Comparison of ENCODE assay signal across 24 cellular contexts in the genomic region with DNA sequence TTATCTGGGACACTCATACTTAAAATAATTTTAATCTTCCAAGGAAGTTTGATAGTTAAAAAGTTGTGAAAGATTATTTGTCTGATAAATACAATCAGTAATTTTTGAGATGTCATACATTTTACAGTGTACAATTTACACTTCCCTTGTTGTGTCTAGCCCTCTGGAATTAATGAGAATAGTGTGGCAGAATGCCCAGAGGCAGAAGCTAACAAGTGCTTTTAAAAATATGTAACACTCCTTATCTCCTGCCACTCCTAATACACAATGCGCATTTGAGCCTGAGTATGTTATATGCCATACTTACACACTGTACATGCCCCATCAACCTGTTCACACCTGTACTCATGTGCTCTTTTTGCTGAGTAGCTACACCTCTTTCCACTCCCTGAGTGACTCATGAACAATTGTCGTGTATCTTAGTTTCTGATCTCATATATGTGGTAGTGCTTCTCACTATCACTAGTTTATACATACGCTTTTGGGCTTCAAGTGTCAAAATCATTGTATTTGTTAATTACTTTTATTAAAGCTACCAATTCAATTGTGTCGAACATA.
A peak's percentile ranks its signal among the peaks of the same experiment; 100 is the strongest.
DNase-seq lines count a peak whose midpoint lies in the region; ATAC-seq and TF ChIP-seq lines count a peak whose summit lies in the region.
"Had no signal": no experiment of that assay in that cellular context is flagged by ENCODE, and none has a peak within 500 bp of the region (broad histone marks: within the 10 kb centered on the region; RNA-seq: fewer than 3 reads in every experiment).

No MANE protein-coding gene starts in this region.

- no peak overlapping the region for H3K4me2 ChIP-seq in PC-3 (ENCODE audit: low read length)

- H3K4me1 ChIP-seq in PC-3 (ENCODE audit: insufficient read depth, low read length) (peaks cover 5% of the 10 kb centered on the region), BE2C (no peaks in the 10 kb centered on the region)
- H3K4me1 ChIP-seq: pancreas, thyroid gland had no signal

- H3K4me3 ChIP-seq in PC-3 (ENCODE audit: low read length) (no peak overlapping the region), retinal pigment epithelial cell (ENCODE audit: low read length) (no peak overlapping the region), BE2C (ENCODE audit: low read depth, low read length) (no peak overlapping the region)
- H3K4me3 ChIP-seq: pancreas, thyroid gland had no signal

- no peak overlapping the region for H2AFZ ChIP-seq in PC-3 (ENCODE audit: low read length)

- H3K4me3 Mint-ChIP-seq in activated CD4-positive, alpha-beta T cell treated with anti-CD3 and anti-CD28 coated beads, Interleukin-2, amount 10 ng/mL, durations not matched to agents 7 days and 5 days: no peak overlapping the region
- H3K4me3 Mint-ChIP-seq: activated CD8-positive, alpha-beta memory T cell treated with anti-CD3 and anti-CD28 coated beads, Interleukin-2, amount 10 ng/mL, durations not matched to agents 7 days and 5 days; nephron; T-helper 1 cell treated with Interleukin-12 subunit alpha and Interleukin-12 subunit beta and Interleukin-4 antibody, amounts not matched to agents 30 μg/mL and 1 μg/mL, for 36 hours had no signal

- H3K9me3 ChIP-seq in PC-3 (ENCODE audit: low read length) (no peaks in the 10 kb centered on the region), BE2C (no peaks in the 10 kb centered on the region)
- H3K9me3 ChIP-seq: pancreas, thyroid gland had no signal

- H3K9ac ChIP-seq in PC-3 (ENCODE audit: low read length): no peak overlapping the region

- no peak overlapping the region for H3K27ac ChIP-seq in PC-3 (ENCODE audit: low read length)
- H3K27ac ChIP-seq: pancreas, thyroid gland had no signal

- no peak overlapping the region for H3K27ac Mint-ChIP-seq in activated CD4-positive, alpha-beta T cell treated with anti-CD3 and anti-CD28 coated beads, Interleukin-2, amount 10 ng/mL, durations not matched to agents 7 days and 5 days
- H3K27ac Mint-ChIP-seq: activated CD8-positive, alpha-beta memory T cell treated with anti-CD3 and anti-CD28 coated beads, Interleukin-2, amount 10 ng/mL, durations not matched to agents 7 days and 5 days; nephron; T-helper 1 cell treated with Interleukin-12 subunit alpha and Interleukin-12 subunit beta and Interleukin-4 antibody, amounts not matched to agents 30 μg/mL and 1 μg/mL, for 36 hours had no signal

- CTCF ChIA-PET in PC-3 (lab: Charles Lee): interaction anchor here (0.7 kb wide), 1 partner anchor 199 kb away, joined by 3 read pairs; no protein-coding TSS in a partner anchor
- CTCF ChIA-PET in activated CD4-positive, alpha-beta T cell treated with anti-CD3 and anti-CD28 coated beads, Interleukin-2, amount 10 ng/mL, durations not matched to agents 7 days and 5 days (lab: Charles Lee): no interaction called here

- no peaks in the 10 kb centered on the region for H3F3A ChIP-seq in PC-3 (ENCODE audit: low read length, unreplicated experiment)

- intact Hi-C loops in PC-3 (cut with micrococcal nuclease): no loop called here

- no peaks in the 10 kb centered on the region for H3K9me2 ChIP-seq in PC-3 (replicated peaks; ENCODE audit: low read length)

- H3K27me3 ChIP-seq in PC-3 (ENCODE audit: low read length): no peaks in the 10 kb centered on the region
- H3K27me3 ChIP-seq in BE2C: no peaks in the 10 kb centered on the region
- H3K27me3 ChIP-seq: pancreas, thyroid gland had no signal

- H3K36me3 ChIP-seq in PC-3 (ENCODE audit: low read depth, low read length) (no peaks in the 10 kb centered on the region), BE2C (no peaks in the 10 kb centered on the region)
- H3K36me3 ChIP-seq: pancreas, thyroid gland had no signal

- peak; percentile 59 for ATAC-seq in PC-3
- ATAC-seq: activated CD8-positive, alpha-beta memory T cell treated with anti-CD3 and anti-CD28 coated beads, Interleukin-2, amount 10 ng/mL, durations not matched to agents 7 days and 5 days; right cardiac atrium; stimulated activated naive CD8-positive, alpha-beta T cell treated with anti-CD3 and anti-CD28 coated beads, Interleukin-15, Interleukin-2, amounts not matched to agents 100 U/mL and 50 U/mL, for 24 hours had no signal

- no peaks in the 10 kb centered on the region for H3K79me2 ChIP-seq in PC-3 (ENCODE audit: low read length)

- no peaks in the 10 kb centered on the region for H3K4me1 Mint-ChIP-seq in activated CD4-positive, alpha-beta T cell treated with anti-CD3 and anti-CD28 coated beads, Interleukin-2, amount 10 ng/mL, durations not matched to agents 7 days and 5 days
- H3K4me1 Mint-ChIP-seq: activated CD8-positive, alpha-beta memory T cell treated with anti-CD3 and anti-CD28 coated beads, Interleukin-2, amount 10 ng/mL, durations not matched to agents 7 days and 5 days; nephron had no signal

- no peak for TF ChIP-seq CTCF in PC-3 (conservative IDR thresholded peaks at IDR 0.05; ENCODE audit: low read depth, low read length)
- TF ChIP-seq CTCF in retinal pigment epithelial cell (conservative IDR thresholded peaks at IDR 0.05; ENCODE audit: low read depth, low read length): no peak
- TF ChIP-seq CTCF in BE2C (IDR thresholded peaks at IDR 0.05; ENCODE audit: low read depth, low read length): no peak

- POLR2A ChIA-PET in PC-3 (lab: Charles Lee; ENCODE audit: unreplicated experiment): no interaction called here
- POLR2A ChIA-PET in activated CD4-positive, alpha-beta T cell treated with anti-CD3 and anti-CD28 coated beads, Interleukin-2, amount 10 ng/mL, durations not matched to agents 7 days and 5 days (lab: Charles Lee): no interaction called here

- H3K9me3 Mint-ChIP-seq in activated CD4-positive, alpha-beta T cell treated with anti-CD3 and anti-CD28 coated beads, Interleukin-2, amount 10 ng/mL, durations not matched to agents 7 days and 5 days: peaks cover 3% of the 10 kb centered on the region

- DNase-seq in NCI-H748 (lab: John Stamatoyannopoulos, UW; ENCODE audit: unreplicated experiment): peak; percentile 37
- DNase-seq in NCI-H748 treated with DMSO at 0.1 percent for 48 hours (lab: John Stamatoyannopoulos, UW): no peak
- DNase-seq in NCI-H1105 treated with DMSO at 0.1 percent for 48 hours (lab: John Stamatoyannopoulos, UW): peak; percentile 48
- no peak for DNase-seq in PC-3
- DNase-seq in retinal pigment epithelial cell (ENCODE audit: low read depth): peak; percentile 59
- DNase-seq in BE2C: no peak
- DNase-seq in hippocampal formation (lab: John Stamatoyannopoulos, UW): no peak
- no peak for DNase-seq in activated CD4-positive, alpha-beta T cell treated with anti-CD3 and anti-CD28 coated beads, Interleukin-2, amount 10 ng/mL, durations not matched to agents 7 days and 5 days
- DNase-seq: activated CD4-positive, alpha-beta T cell treated with anti-CD3 and anti-CD28 coated beads for 4 hours; activated CD8-positive, alpha-beta memory T cell treated with anti-CD3 and anti-CD28 coated beads, Interleukin-2, amount 10 ng/mL, durations not matched to agents 7 days and 5 days; activated naive CD4-positive, alpha-beta T cell treated with anti-CD3 and anti-CD28 coated beads, Interleukin-2, amount 50 U/mL, for 16 hours; caudate nucleus; dermis blood vessel endothelial cell; NCI-H2081 treated with DMSO at 0.1 percent for 48 hours; NCI-H526 treated with DMSO at 0.1 percent for 48 hours; pancreas; right cardiac atrium; SHP77 treated with DMSO at 0.1 percent for 48 hours; stimulated activated CD4-positive, alpha-beta T cell treated with anti-CD3 and anti-CD28 coated beads, Interleukin-12 subunit alpha, Interleukin-12 subunit beta, amount 100 ng/mL, for 4 hours; stimulated activated CD4-positive, alpha-beta T cell treated with anti-CD3 and anti-CD28 coated beads, Interleukin-4, amount 100 ng/mL, for 4 hours; stimulated activated naive CD8-positive, alpha-beta T cell treated with anti-CD3 and anti-CD28 coated beads, Interleukin-15, Interleukin-2, amounts not matched to agents 100 U/mL and 50 U/mL, for 24 hours; thyroid gland had no signal

- H3K36me3 Mint-ChIP-seq in activated CD4-positive, alpha-beta T cell treated with anti-CD3 and anti-CD28 coated beads, Interleukin-2, amount 10 ng/mL, durations not matched to agents 7 days and 5 days (ENCODE audit: low read depth): no peaks in the 10 kb centered on the region
- H3K36me3 Mint-ChIP-seq: activated CD8-positive, alpha-beta memory T cell treated with anti-CD3 and anti-CD28 coated beads, Interleukin-2, amount 10 ng/mL, durations not matched to agents 7 days and 5 days had no signal

- no peaks in the 10 kb centered on the region for H4K20me1 ChIP-seq in PC-3 (ENCODE audit: low read length)

- BruUV-seq in PC-3 (replicated peaks; lab: Mats Ljungman, UMichigan): no TSS peak

- H3K27me3 Mint-ChIP-seq in activated CD4-positive, alpha-beta T cell treated with anti-CD3 and anti-CD28 coated beads, Interleukin-2, amount 10 ng/mL, durations not matched to agents 7 days and 5 days: no peaks in the 10 kb centered on the region
- H3K27me3 Mint-ChIP-seq: activated CD8-positive, alpha-beta memory T cell treated with anti-CD3 and anti-CD28 coated beads, Interleukin-2, amount 10 ng/mL, durations not matched to agents 7 days and 5 days had no signal

Comparison
In these comparisons a context has a peak if more than half of its experiments do, and no peak if none do; other contexts are left out.
1. DNase-seq: peak in NCI-H748 (single experiment), NCI-H1105 treated with DMSO at 0.1 percent for 48 hours (single experiment) and retinal pigment epithelial cell (single experiment); none in NCI-H748 treated with DMSO at 0.1 percent for 48 hours (single experiment), PC-3 (single experiment), BE2C (single experiment), hippocampal formation (0 of 2) and activated CD4-positive, alpha-beta T cell treated with anti-CD3 and anti-CD28 coated beads, Interleukin-2, amount 10 ng/mL, durations not matched to agents 7 days and 5 days (single experiment).